1 cellular context compared by ENCODE assay signal in the genomic region with DNA sequence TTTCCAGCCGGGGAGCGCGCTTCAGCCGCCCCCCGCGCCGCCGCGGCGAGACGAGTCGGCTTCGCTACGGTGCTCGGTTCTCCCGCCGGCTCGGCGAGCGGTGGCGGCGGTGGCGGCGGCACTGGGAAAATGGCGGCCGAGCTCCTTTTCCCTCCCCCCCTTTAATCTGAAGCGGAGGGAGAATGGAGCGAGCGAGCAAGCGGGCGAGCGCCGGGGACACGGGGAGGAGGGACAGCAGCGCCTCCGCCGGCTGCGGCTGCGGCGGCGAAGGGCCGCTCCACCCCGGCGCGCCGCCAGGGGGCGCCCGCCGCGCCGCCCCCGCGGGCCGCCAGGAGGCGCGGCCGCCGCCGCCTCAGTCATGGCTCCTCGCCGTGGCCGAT.
TF ChIP-seq lines count a peak whose summit lies in the region.

A gene with protein sequence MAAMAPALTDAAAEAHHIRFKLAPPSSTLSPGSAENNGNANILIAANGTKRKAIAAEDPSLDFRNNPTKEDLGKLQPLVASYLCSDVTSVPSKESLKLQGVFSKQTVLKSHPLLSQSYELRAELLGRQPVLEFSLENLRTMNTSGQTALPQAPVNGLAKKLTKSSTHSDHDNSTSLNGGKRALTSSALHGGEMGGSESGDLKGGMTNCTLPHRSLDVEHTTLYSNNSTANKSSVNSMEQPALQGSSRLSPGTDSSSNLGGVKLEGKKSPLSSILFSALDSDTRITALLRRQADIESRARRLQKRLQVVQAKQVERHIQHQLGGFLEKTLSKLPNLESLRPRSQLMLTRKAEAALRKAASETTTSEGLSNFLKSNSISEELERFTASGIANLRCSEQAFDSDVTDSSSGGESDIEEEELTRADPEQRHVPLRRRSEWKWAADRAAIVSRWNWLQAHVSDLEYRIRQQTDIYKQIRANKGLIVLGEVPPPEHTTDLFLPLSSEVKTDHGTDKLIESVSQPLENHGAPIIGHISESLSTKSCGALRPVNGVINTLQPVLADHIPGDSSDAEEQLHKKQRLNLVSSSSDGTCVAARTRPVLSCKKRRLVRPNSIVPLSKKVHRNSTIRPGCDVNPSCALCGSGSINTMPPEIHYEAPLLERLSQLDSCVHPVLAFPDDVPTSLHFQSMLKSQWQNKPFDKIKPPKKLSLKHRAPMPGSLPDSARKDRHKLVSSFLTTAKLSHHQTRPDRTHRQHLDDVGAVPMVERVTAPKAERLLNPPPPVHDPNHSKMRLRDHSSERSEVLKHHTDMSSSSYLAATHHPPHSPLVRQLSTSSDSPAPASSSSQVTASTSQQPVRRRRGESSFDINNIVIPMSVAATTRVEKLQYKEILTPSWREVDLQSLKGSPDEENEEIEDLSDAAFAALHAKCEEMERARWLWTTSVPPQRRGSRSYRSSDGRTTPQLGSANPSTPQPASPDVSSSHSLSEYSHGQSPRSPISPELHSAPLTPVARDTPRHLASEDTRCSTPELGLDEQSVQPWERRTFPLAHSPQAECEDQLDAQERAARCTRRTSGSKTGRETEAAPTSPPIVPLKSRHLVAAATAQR (N-terminal part only) (minus strand): TSS at position 184 of the 380 bp plus-strand sequence. CDS start 21,286 bp downstream, outside the sequence.

TF ChIP-seq in HEK293, 187 proteins besides CTCF, POLR2A, EP300 and RAD21 (continued from another document):
- TF ChIP-seq, protein P1, sequence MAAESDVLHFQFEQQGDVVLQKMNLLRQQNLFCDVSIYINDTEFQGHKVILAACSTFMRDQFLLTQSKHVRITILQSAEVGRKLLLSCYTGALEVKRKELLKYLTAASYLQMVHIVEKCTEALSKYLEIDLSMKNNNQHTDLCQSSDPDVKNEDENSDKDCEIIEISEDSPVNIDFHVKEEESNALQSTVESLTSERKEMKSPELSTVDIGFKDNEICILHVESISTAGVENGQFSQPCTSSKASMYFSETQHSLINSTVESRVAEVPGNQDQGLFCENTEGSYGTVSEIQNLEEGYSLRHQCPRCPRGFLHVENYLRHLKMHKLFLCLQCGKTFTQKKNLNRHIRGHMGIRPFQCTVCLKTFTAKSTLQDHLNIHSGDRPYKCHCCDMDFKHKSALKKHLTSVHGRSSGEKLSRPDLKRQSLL (tag by site-specific recombination; IDR thresholded peaks at IDR 0.05), result peak; percentile 11; the same call in 1 of the 2 replicates
- TF ChIP-seq KLF10 (tag by site-specific recombination; IDR thresholded peaks at IDR 0.05) (peak; percentile 46; the same call in 1 of the 2 replicates), ZNF366 (tag by site-specific recombination; conservative IDR thresholded peaks at IDR 0.05) (peak; percentile 40; the same call in 1 of the 2 replicates), ZNF530 (tag by site-specific recombination; IDR thresholded peaks at IDR 0.05; ENCODE audit: low read depth) (no peak), ZNF544 (tag by site-specific recombination; IDR thresholded peaks at IDR 0.05) (no peak), ZBTB8A (tag by site-specific recombination; IDR thresholded peaks at IDR 0.05) (no peak), ZNF596 (tag by site-specific recombination; IDR thresholded peaks at IDR 0.05) (peak; percentile 99), BCL11B (tag by site-specific recombination; IDR thresholded peaks at IDR 0.05; ENCODE audit: low read depth) (no peak), HOXC10 (CRISPR knock-in tag; IDR thresholded peaks at IDR 0.05) (0 out of 2 replicates have a peak, but pooled peaks have one; percentile 5), KLF8 (tag by site-specific recombination; IDR thresholded peaks at IDR 0.05) (peak; percentile 7; the same call in 1 of the 2 replicates), ZFP69B (tag by site-specific recombination; IDR thresholded peaks at IDR 0.05) (0 out of 2 replicates have a peak, but pooled peaks have one; percentile 18)
- TF ChIP-seq, protein P2, sequence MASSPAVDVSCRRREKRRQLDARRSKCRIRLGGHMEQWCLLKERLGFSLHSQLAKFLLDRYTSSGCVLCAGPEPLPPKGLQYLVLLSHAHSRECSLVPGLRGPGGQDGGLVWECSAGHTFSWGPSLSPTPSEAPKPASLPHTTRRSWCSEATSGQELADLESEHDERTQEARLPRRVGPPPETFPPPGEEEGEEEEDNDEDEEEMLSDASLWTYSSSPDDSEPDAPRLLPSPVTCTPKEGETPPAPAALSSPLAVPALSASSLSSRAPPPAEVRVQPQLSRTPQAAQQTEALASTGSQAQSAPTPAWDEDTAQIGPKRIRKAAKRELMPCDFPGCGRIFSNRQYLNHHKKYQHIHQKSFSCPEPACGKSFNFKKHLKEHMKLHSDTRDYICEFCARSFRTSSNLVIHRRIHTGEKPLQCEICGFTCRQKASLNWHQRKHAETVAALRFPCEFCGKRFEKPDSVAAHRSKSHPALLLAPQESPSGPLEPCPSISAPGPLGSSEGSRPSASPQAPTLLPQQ (tag by site-specific recombination; IDR thresholded peaks at IDR 0.05), result peak; percentile 15; the same call in 1 of the 2 replicates
